1 cellular context compared by ENCODE assay signal in the genomic region with DNA sequence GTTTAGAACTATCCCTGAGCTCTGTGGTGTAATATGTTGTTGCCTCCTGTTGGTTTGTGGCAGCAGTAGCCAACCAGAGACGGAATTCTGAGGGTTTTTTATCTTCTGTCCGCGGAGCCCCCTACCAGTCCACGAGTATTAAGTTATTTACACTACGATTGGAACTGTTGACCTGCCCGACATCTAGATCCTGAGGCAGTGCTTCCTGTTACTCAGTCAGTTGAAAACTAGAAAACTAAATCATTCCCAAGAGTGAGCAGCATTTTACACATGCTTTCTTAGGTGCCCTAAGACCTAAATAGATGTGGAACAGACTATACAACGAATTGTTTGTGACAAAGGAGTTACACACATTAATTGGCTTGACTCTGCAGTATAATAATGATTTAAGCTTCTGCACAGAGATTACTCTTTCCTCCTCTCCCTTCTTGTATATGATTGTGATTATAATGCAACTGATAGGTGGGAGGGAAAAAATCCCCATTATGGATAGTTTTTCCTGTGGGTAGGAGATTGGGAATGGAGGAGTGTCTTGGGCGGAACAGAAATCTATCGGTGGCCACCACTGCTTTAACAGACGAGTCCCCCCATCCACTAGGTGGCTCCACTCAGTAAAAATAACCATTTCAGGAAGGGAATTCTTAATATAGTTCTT.
A peak's percentile ranks its signal among the peaks of the same experiment; 100 is the strongest.
TF ChIP-seq lines count a peak whose summit lies in the region.

No MANE protein-coding gene starts in this region.

TF ChIP-seq in HepG2, 621 proteins besides CTCF, POLR2A, EP300 and RAD21 (continued from another document and continues in another):
- TF ChIP-seq, protein P1, sequence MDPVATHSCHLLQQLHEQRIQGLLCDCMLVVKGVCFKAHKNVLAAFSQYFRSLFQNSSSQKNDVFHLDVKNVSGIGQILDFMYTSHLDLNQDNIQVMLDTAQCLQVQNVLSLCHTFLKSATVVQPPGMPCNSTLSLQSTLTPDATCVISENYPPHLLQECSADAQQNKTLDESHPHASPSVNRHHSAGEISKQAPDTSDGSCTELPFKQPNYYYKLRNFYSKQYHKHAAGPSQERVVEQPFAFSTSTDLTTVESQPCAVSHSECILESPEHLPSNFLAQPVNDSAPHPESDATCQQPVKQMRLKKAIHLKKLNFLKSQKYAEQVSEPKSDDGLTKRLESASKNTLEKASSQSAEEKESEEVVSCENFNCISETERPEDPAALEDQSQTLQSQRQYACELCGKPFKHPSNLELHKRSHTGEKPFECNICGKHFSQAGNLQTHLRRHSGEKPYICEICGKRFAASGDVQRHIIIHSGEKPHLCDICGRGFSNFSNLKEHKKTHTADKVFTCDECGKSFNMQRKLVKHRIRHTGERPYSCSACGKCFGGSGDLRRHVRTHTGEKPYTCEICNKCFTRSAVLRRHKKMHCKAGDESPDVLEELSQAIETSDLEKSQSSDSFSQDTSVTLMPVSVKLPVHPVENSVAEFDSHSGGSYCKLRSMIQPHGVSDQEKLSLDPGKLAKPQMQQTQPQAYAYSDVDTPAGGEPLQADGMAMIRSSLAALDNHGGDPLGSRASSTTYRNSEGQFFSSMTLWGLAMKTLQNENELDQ (CRISPR knock-in tag; IDR thresholded peaks at IDR 0.05; ENCODE audit: borderline replicate concordance), result no peak
- no peak for TF ChIP-seq CHD2 (IDR thresholded peaks at IDR 0.05; ENCODE audit: low read depth, low read length)
- TF ChIP-seq, protein P2, sequence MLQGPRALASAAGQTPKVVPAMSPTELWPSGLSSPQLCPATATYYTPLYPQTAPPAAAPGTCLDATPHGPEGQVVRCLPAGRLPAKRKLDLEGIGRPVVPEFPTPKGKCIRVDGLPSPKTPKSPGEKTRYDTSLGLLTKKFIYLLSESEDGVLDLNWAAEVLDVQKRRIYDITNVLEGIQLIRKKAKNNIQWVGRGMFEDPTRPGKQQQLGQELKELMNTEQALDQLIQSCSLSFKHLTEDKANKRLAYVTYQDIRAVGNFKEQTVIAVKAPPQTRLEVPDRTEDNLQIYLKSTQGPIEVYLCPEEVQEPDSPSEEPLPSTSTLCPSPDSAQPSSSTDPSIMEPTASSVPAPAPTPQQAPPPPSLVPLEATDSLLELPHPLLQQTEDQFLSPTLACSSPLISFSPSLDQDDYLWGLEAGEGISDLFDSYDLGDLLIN (CRISPR knock-in tag; IDR thresholded peaks at IDR 0.05; ENCODE audit: borderline replicate concordance), result no peak
- TF ChIP-seq, protein P3, sequence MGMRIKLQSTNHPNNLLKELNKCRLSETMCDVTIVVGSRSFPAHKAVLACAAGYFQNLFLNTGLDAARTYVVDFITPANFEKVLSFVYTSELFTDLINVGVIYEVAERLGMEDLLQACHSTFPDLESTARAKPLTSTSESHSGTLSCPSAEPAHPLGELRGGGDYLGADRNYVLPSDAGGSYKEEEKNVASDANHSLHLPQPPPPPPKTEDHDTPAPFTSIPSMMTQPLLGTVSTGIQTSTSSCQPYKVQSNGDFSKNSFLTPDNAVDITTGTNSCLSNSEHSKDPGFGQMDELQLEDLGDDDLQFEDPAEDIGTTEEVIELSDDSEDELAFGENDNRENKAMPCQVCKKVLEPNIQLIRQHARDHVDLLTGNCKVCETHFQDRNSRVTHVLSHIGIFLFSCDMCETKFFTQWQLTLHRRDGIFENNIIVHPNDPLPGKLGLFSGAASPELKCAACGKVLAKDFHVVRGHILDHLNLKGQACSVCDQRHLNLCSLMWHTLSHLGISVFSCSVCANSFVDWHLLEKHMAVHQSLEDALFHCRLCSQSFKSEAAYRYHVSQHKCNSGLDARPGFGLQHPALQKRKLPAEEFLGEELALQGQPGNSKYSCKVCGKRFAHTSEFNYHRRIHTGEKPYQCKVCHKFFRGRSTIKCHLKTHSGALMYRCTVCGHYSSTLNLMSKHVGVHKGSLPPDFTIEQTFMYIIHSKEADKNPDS (CRISPR knock-in tag; IDR thresholded peaks at IDR 0.05), result no peak
- no peak for TF ChIP-seq SYNCRIP (IDR thresholded peaks at IDR 0.05; ENCODE audit: insufficient read depth, low read depth, low read length)
- no peak for TF ChIP-seq ZSCAN31 (CRISPR knock-in tag; IDR thresholded peaks at IDR 0.05; ENCODE audit: low read depth)
- TF ChIP-seq, protein P4, sequence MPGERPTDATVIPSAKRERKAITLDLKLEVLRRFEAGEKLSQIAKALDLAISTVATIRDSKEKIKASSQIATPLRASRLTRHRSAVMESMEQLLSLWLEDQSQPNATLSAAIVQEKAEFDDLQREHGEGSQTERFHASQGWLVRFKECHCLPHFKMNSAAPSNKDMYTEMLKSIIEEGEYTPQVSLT (CRISPR knock-in tag; IDR thresholded peaks at IDR 0.05; ENCODE audit: borderline replicate concordance, low read depth), result peak; percentile 89; the same call in 1 of the 2 replicates
- TF ChIP-seq, protein P5, sequence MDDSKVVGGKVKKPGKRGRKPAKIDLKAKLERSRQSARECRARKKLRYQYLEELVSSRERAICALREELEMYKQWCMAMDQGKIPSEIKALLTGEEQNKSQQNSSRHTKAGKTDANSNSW (CRISPR knock-in tag; IDR thresholded peaks at IDR 0.05; ENCODE audit: borderline replicate concordance), result no peak
- no peak for TF ChIP-seq ISL2 (CRISPR knock-in tag; IDR thresholded peaks at IDR 0.05)
- 0 out of 2 replicates have a peak, but pooled peaks have one; percentile 53 for TF ChIP-seq SIN3A (IDR thresholded peaks at IDR 0.05; ENCODE audit: borderline replicate concordance, low read depth, low read length)
- TF ChIP-seq CAMTA2 (CRISPR knock-in tag; IDR thresholded peaks at IDR 0.05; ENCODE audit: borderline replicate concordance), result no peak
- no peak for TF ChIP-seq TOE1 (CRISPR knock-in tag; IDR thresholded peaks at IDR 0.05)
- no peak for TF ChIP-seq GABPB1 (CRISPR knock-in tag; IDR thresholded peaks at IDR 0.05)
- TF ChIP-seq ZNF34 (CRISPR knock-in tag; IDR thresholded peaks at IDR 0.05; ENCODE audit: borderline replicate concordance), result no peak
- peak; percentile 45 for TF ChIP-seq ASH2L (IDR thresholded peaks at IDR 0.05; ENCODE audit: insufficient read length, low read depth, low read length)
- TF ChIP-seq, protein P6, sequence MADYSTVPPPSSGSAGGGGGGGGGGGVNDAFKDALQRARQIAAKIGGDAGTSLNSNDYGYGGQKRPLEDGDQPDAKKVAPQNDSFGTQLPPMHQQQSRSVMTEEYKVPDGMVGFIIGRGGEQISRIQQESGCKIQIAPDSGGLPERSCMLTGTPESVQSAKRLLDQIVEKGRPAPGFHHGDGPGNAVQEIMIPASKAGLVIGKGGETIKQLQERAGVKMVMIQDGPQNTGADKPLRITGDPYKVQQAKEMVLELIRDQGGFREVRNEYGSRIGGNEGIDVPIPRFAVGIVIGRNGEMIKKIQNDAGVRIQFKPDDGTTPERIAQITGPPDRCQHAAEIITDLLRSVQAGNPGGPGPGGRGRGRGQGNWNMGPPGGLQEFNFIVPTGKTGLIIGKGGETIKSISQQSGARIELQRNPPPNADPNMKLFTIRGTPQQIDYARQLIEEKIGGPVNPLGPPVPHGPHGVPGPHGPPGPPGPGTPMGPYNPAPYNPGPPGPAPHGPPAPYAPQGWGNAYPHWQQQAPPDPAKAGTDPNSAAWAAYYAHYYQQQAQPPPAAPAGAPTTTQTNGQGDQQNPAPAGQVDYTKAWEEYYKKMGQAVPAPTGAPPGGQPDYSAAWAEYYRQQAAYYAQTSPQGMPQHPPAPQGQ (CRISPR knock-in tag; IDR thresholded peaks at IDR 0.05; ENCODE audit: borderline replicate concordance), result no peak
- TF ChIP-seq HMGA1 (CRISPR knock-in tag; conservative IDR thresholded peaks at IDR 0.05), result no peak
- no peak; the same call in 1 of the 2 replicates for TF ChIP-seq FOXK1 (CRISPR knock-in tag; IDR thresholded peaks at IDR 0.05; ENCODE audit: borderline replicate concordance, low read depth)
- no peak for TF ChIP-seq ZZZ3 (CRISPR knock-in tag; IDR thresholded peaks at IDR 0.05; ENCODE audit: borderline replicate concordance)
- TF ChIP-seq, protein P7, sequence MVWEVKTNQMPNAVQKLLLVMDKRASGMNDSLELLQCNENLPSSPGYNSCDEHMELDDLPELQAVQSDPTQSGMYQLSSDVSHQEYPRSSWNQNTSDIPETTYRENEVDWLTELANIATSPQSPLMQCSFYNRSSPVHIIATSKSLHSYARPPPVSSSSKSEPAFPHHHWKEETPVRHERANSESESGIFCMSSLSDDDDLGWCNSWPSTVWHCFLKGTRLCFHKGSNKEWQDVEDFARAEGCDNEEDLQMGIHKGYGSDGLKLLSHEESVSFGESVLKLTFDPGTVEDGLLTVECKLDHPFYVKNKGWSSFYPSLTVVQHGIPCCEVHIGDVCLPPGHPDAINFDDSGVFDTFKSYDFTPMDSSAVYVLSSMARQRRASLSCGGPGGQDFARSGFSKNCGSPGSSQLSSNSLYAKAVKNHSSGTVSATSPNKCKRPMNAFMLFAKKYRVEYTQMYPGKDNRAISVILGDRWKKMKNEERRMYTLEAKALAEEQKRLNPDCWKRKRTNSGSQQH (CRISPR knock-in tag; IDR thresholded peaks at IDR 0.05; ENCODE audit: low read depth), result no peak
- TF ChIP-seq, protein P8, sequence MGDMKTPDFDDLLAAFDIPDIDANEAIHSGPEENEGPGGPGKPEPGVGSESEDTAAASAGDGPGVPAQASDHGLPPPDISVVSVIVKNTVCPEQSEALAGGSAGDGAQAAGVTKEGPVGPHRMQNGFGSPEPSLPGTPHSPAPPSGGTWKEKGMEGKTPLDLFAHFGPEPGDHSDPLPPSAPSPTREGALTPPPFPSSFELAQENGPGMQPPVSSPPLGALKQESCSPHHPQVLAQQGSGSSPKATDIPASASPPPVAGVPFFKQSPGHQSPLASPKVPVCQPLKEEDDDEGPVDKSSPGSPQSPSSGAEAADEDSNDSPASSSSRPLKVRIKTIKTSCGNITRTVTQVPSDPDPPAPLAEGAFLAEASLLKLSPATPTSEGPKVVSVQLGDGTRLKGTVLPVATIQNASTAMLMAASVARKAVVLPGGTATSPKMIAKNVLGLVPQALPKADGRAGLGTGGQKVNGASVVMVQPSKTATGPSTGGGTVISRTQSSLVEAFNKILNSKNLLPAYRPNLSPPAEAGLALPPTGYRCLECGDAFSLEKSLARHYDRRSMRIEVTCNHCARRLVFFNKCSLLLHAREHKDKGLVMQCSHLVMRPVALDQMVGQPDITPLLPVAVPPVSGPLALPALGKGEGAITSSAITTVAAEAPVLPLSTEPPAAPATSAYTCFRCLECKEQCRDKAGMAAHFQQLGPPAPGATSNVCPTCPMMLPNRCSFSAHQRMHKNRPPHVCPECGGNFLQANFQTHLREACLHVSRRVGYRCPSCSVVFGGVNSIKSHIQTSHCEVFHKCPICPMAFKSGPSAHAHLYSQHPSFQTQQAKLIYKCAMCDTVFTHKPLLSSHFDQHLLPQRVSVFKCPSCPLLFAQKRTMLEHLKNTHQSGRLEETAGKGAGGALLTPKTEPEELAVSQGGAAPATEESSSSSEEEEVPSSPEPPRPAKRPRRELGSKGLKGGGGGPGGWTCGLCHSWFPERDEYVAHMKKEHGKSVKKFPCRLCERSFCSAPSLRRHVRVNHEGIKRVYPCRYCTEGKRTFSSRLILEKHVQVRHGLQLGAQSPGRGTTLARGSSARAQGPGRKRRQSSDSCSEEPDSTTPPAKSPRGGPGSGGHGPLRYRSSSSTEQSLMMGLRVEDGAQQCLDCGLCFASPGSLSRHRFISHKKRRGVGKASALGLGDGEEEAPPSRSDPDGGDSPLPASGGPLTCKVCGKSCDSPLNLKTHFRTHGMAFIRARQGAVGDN (CRISPR knock-in tag; IDR thresholded peaks at IDR 0.05), result no peak
- TF ChIP-seq, protein P9, sequence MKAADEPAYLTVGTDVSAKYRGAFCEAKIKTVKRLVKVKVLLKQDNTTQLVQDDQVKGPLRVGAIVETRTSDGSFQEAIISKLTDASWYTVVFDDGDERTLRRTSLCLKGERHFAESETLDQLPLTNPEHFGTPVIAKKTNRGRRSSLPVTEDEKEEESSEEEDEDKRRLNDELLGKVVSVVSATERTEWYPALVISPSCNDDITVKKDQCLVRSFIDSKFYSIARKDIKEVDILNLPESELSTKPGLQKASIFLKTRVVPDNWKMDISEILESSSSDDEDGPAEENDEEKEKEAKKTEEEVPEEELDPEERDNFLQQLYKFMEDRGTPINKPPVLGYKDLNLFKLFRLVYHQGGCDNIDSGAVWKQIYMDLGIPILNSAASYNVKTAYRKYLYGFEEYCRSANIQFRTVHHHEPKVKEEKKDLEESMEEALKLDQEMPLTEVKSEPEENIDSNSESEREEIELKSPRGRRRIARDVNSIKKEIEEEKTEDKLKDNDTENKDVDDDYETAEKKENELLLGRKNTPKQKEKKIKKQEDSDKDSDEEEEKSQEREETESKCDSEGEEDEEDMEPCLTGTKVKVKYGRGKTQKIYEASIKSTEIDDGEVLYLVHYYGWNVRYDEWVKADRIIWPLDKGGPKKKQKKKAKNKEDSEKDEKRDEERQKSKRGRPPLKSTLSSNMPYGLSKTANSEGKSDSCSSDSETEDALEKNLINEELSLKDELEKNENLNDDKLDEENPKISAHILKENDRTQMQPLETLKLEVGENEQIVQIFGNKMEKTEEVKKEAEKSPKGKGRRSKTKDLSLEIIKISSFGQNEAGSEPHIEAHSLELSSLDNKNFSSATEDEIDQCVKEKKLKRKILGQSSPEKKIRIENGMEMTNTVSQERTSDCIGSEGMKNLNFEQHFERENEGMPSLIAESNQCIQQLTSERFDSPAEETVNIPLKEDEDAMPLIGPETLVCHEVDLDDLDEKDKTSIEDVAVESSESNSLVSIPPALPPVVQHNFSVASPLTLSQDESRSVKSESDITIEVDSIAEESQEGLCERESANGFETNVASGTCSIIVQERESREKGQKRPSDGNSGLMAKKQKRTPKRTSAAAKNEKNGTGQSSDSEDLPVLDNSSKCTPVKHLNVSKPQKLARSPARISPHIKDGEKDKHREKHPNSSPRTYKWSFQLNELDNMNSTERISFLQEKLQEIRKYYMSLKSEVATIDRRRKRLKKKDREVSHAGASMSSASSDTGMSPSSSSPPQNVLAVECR (CRISPR knock-in tag; IDR thresholded peaks at IDR 0.05; ENCODE audit: borderline replicate concordance), result no peak
- TF ChIP-seq, protein P10, sequence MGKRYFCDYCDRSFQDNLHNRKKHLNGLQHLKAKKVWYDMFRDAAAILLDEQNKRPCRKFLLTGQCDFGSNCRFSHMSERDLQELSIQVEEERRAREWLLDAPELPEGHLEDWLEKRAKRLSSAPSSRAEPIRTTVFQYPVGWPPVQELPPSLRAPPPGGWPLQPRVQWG (CRISPR knock-in tag; IDR thresholded peaks at IDR 0.05; ENCODE audit: borderline replicate concordance, low read depth), result no peak
